Comparison of ENCODE assay signal across 9 cellular contexts in the genomic region with DNA sequence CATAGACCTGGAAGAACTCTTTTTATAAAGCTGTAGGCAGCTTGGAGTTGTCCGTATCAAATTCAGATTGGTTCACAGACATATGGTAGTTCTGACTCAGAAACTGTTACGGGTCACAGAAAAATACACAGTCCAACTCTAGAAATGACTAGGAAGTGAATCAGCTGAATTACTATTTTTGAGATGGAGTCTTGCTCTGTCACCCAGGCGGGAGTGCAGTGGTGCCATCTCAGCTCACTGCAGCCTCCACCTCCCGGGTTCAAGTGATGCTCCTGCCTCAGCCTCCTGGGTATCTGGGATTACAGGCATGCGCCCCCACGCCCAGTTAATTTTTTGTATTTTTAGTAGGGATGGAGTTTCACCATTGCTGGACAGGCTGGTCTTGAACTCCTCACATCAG. TPM values are rescaled to one million over a fixed set of nuclear protein-coding genes. Genes with fewer than 3 reads are reported as not detected.
A peak's percentile ranks its signal among the peaks of the same experiment; 100 is the strongest.
DNase-seq lines count a peak whose midpoint lies in the region; ATAC-seq and FAIRE-seq lines count a peak whose summit lies in the region.
"Not testable (repeated sequence)": the region's sequence is repeated elsewhere in the genome, so short reads cannot be mapped to it uniquely, and the experiment has no call there.
"Had no signal": no experiment of that assay in that cellular context is flagged by ENCODE, and none has a peak within 500 bp of the region (broad histone marks: within the 10 kb centered on the region; RNA-seq: fewer than 3 reads in every experiment).

No MANE protein-coding gene starts in this region.

- not testable (repeated sequence) for H3K9me2 ChIP-seq in GM23248 (ENCODE audit: insufficient read depth)

- peaks cover 15% of the 10 kb centered on the region for H3K9me3 Mint-ChIP-seq in stimulated activated memory B cell treated with anti-CD40 and anti-IgM and Interleukin-4, amounts not matched to agents 10 μg/mL and 1 μg/mL and 100 μg/mL, for 72 hours

- not testable (repeated sequence) for H3K27me3 Mint-ChIP-seq in stimulated activated memory B cell treated with anti-CD40 and anti-IgM and Interleukin-4, amounts not matched to agents 10 μg/mL and 1 μg/mL and 100 μg/mL, for 72 hours

- H3K27me3 ChIP-seq in GM23248 (replicated peaks; ENCODE audit: insufficient read depth), result not testable (repeated sequence)

- H3K27ac ChIP-seq in GM23248, result peak overlapping the region; percentile 84

- 34 to 40% methylated on average over 6 of the region's 6 CpGs for WGBS in GM23248 (ENCODE audit: low coverage in 1 of 2, low lambda C conversion rate in 2 of 2, missing lambda C conversion rate in 2 of 2), 2 experiments

- in situ Hi-C loops in GM23248 (cut with MboI), result not testable (repeated sequence)

- H3K4me1 ChIP-seq in GM23248 (ENCODE audit: insufficient read depth), result peaks cover 17% of the 10 kb centered on the region

- H4K20me1 ChIP-seq in GM23248 (ENCODE audit: insufficient read depth), result not testable (repeated sequence)

- peak; percentile 89 for DNase-seq in ELR (ENCODE audit: low read depth)
- peak; percentile 87 for DNase-seq in GM23248
- peak; percentile 72 for DNase-seq in RCC 7860 (ENCODE audit: low spot score)
- DNase-seq in activated T-cell treated with anti-CD3 and anti-CD28 coated beads, Interleukin-2, amount 50 U/mL, for 48 hours, result peak; percentile 33 to 41
- peak; percentile 69 for DNase-seq in fibroblast of gingiva (ENCODE audit: low read depth)

- not testable (repeated sequence) for H3K9me3 ChIP-seq in GM23248 (ENCODE audit: low read depth)

- H3F3A ChIP-seq in GM23248 (ENCODE audit: insufficient read depth), result peaks cover 13% of the 10 kb centered on the region

- FAIRE-seq in RCC 7860 (lab: Jason Lieb, UNC), result not testable (repeated sequence)

- H3K79me2 ChIP-seq in GM23248 (ENCODE audit: insufficient read depth), result not testable (repeated sequence)

- peak overlapping the region; percentile 50 for H3K4me3 ChIP-seq in GM23248

- H3K4me1 Mint-ChIP-seq in stimulated activated memory B cell treated with anti-CD40 and anti-IgM and Interleukin-4, amounts not matched to agents 10 μg/mL and 1 μg/mL and 100 μg/mL, for 72 hours, result peaks cover 12% of the 10 kb centered on the region

- peak overlapping the region; percentile 83 for H3K4me2 ChIP-seq in GM23248 (ENCODE audit: unreplicated experiment)

- H3K27ac Mint-ChIP-seq in stimulated activated memory B cell treated with anti-CD40 and anti-IgM and Interleukin-4, amounts not matched to agents 10 μg/mL and 1 μg/mL and 100 μg/mL, for 72 hours, result peak overlapping the region; percentile 57

- ATAC-seq in GM18909 (IDR thresholded peaks at IDR 0.05; ENCODE audit: poor library complexity, unreplicated experiment) (peak; percentile 77), HG03139 (IDR thresholded peaks at IDR 0.05; ENCODE audit: unreplicated experiment) (peak; percentile 51)
- ATAC-seq in stimulated activated memory B cell treated with anti-CD40 and anti-IgM and Interleukin-4, amounts not matched to agents 10 μg/mL and 1 μg/mL and 100 μg/mL, for 72 hours, result peak; percentile 87

- peak overlapping the region; percentile 55 for H3K9ac ChIP-seq in GM23248

- 0 out of 2 replicates have a peak overlapping the region, but pooled peaks have one; percentile 32 for H2AFZ ChIP-seq in GM23248

- H3K36me3 ChIP-seq in GM23248 (ENCODE audit: low read depth), result not testable (repeated sequence)

- H3K4me3 Mint-ChIP-seq in stimulated activated memory B cell treated with anti-CD40 and anti-IgM and Interleukin-4, amounts not matched to agents 10 μg/mL and 1 μg/mL and 100 μg/mL, for 72 hours, result not testable (repeated sequence)

- H3K36me3 Mint-ChIP-seq in stimulated activated memory B cell treated with anti-CD40 and anti-IgM and Interleukin-4, amounts not matched to agents 10 μg/mL and 1 μg/mL and 100 μg/mL, for 72 hours, result peaks cover 37% of the 10 kb centered on the region

RNA-seq across cellular contexts. Expression of gene CREBL2, which starts 34.3 kb away (rescaled TPM):
- 38.4 and 41.4 TPM in 2 replicates for total RNA-seq in GM23248 (2014; rRNA removed; shearing (Covaris generic))
- 23.4 and 25.4 TPM in 2 replicates for polyA plus RNA-seq in GM23248 (2016; fragmentation: Nextera tagmentation; extraction: Ambion mirVana)

RNA-seq across cellular contexts. Expression of gene GPR19, which starts 50.0 kb away (rescaled TPM):
- not detected in 2 replicates for total RNA-seq in GM23248 (2014; rRNA removed; shearing (Covaris generic))
- polyA plus RNA-seq in GM23248 (2016; fragmentation: Nextera tagmentation; extraction: Ambion mirVana), result 0.18 TPM in 1 of 2 replicates, not detected in the other
- total RNA-seq: right atrium auricular region had no signal

Comparison
In these comparisons a context has a peak if more than half of its experiments do, and no peak if none do; other contexts are left out.
1. Peak in every context shown above with its lines: DNase-seq, ATAC-seq, H3K4me3 ChIP-seq and H3K27ac ChIP-seq.
2. DNase-seq: peak in every context shown above with its lines; median percentile 89 in ELR; 87 in GM23248; 72 in RCC 7860; 69 in fibroblast of gingiva; 37 in activated T-cell treated with anti-CD3 and anti-CD28 coated beads, Interleukin-2, amount 50 U/mL, for 48 hours.